26 cellular contexts compared by ENCODE assay signal in genomic region chr3:57743511-57743910, GRCh38. TPM values are rescaled to one million over a fixed set of nuclear protein-coding genes. Genes with fewer than 3 reads are reported as not detected.
DNase-seq lines count a peak whose midpoint lies in the region; ATAC-seq, FAIRE-seq and TF ChIP-seq lines count a peak whose summit lies in the region.
"Had no signal": no experiment of that assay in that cellular context is flagged by ENCODE, and none has a peak within 500 bp of the region (broad histone marks: within the 10 kb centered on the region; RNA-seq: fewer than 3 reads in every experiment).

No MANE protein-coding gene starts in this region.

- no peaks in the 10 kb centered on the region for H4K20me1 ChIP-seq in HepG2 (ENCODE audit: insufficient read depth, low read length)
- no peaks in the 10 kb centered on the region for H4K20me1 ChIP-seq in fibroblast of lung (ENCODE audit: control insufficient read depth, extremely low read depth, insufficient read depth, low read length)
- H4K20me1 ChIP-seq: BLaER1 had no signal

- H3K79me2 ChIP-seq in HepG2 (ENCODE audit: insufficient read depth, low read length) (no peaks in the 10 kb centered on the region), fibroblast of lung (ENCODE audit: control insufficient read depth, insufficient read depth, low read length) (no peaks in the 10 kb centered on the region)

- H3K4me2 ChIP-seq in HepG2 (ENCODE audit: low read depth, low read length) (no peak overlapping the region), fibroblast of lung (ENCODE audit: extremely low read depth, insufficient read depth, low read length) (no peak overlapping the region)
- H3K4me2 ChIP-seq: BLaER1 had no signal

- H3K4me1 ChIP-seq in HepG2 (ENCODE audit: insufficient read depth, low read length) (peaks cover 18% of the 10 kb centered on the region), right lobe of liver (peaks cover 0 to 9% (median 3%) of the 10 kb centered on the region in 4 donors), fibroblast of lung (ENCODE audit: control insufficient read depth, extremely low read depth, insufficient read depth, low read length) (no peaks in the 10 kb centered on the region)
- H3K4me1 ChIP-seq: HAP-1, Peyer's patch, SJSA1 had no signal

- TF ChIP-seq CTCF in HepG2 (CRISPR knock-in tag; IDR thresholded peaks at IDR 0.05) (no peak), right lobe of liver (IDR thresholded peaks at IDR 0.05) (no peak), fibroblast of lung (conservative IDR thresholded peaks at IDR 0.05 in 1 of 2, IDR thresholded peaks at IDR 0.05 in 1 of 2; ENCODE audit: low read depth in 1 of 2, low read length in 2 of 2) (no peak), GM20000 (IDR thresholded peaks at IDR 0.05; ENCODE audit: extremely low read depth, missing control alignments) (no peak)

- TF ChIP-seq POLR2A in HepG2 (IDR thresholded peaks at IDR 0.05; ENCODE audit: insufficient read depth in 1 of 2, low read depth in 2 of 2, low read length in 2 of 2) (no peak), right lobe of liver (IDR thresholded peaks at IDR 0.05) (no peak)

- TF ChIP-seq EP300 in HepG2 (IDR thresholded peaks at IDR 0.05; ENCODE audit: low read depth in 2 of 2, low read length in 2 of 2) (no peak), HepG2 (CRISPR knock-in tag; IDR thresholded peaks at IDR 0.05; ENCODE audit: borderline replicate concordance) (no peak)

- intact Hi-C loops in HepG2 (cut with micrococcal nuclease; ENCODE audit: unreplicated experiment) = no loop called here
- intact Hi-C loops in right lobe of liver (cut with DNase I) = no loop called here
- intact Hi-C loops in head of caudate nucleus (cut with DNase I) = no loop called here

- ATAC-seq in HepG2 (no peak), right lobe of liver (no peak), GM19397 (IDR thresholded peaks at IDR 0.05; ENCODE audit: unreplicated experiment) (no peak), HG03108 (IDR thresholded peaks at IDR 0.05; ENCODE audit: unreplicated experiment) (no peak)

- H2AFZ ChIP-seq in HepG2 (ENCODE audit: low read length) (no peak overlapping the region), fibroblast of lung (ENCODE audit: low read length) (no peak overlapping the region)

- 43% methylated on average over 1 of the region's 1 CpG for WGBS in HepG2 (ENCODE audit: low lambda C conversion rate)
- 33% methylated on average over 1 of the region's 1 CpG for WGBS in right lobe of liver (ENCODE audit: insufficient coverage, low coverage, low lambda C conversion rate, missing lambda C conversion rate)

- BruUV-seq in HepG2 (replicated peaks; lab: Mats Ljungman, UMichigan) = no TSS peak

- in situ Hi-C loops in HepG2 (cut with HindIII; ENCODE audit: extremely low pct_ligation_motif_present, low pct_unique_long_range_greater_than_20kb) = no loop called here

- FAIRE-seq in HepG2 (lab: Jason Lieb, UNC) = no peak
- FAIRE-seq: G401.6 had no signal

- DNase-seq in HepG2 (ENCODE audit: low spot score) = no peak
- DNase-seq in right lobe of liver = no peak
- peak; percentile 43 for DNase-seq in RKO (ENCODE audit: low spot score)
- peak; percentile 8 to 20 for DNase-seq in fibroblast of lung (ENCODE audit: low read depth in 2 of 2)
- no peak for DNase-seq in head of caudate nucleus
- DNase-seq in GM20000 (ENCODE audit: low spot score) = no peak
- DNase-seq: 8988T; CD4-positive, CD25-positive, alpha-beta regulatory T cell; DMS153; DND-41; GOT3; KBM-7; MV-4-11; NCI-H1105; NCI-H146; NCI-H2029; NCI-H446; NCI-H526; Peyer's patch; T-helper 1 cell had no signal

- H3K9ac ChIP-seq in HepG2 (ENCODE audit: insufficient read depth, low read depth, low read length) (no peak overlapping the region), fibroblast of lung (ENCODE audit: insufficient read depth, low read length) (no peak overlapping the region)
- H3K9ac ChIP-seq: BLaER1 had no signal

- no peaks in the 10 kb centered on the region for H3K36me3 ChIP-seq in HepG2 (replicated peaks in 1 of 2; ENCODE audit: control insufficient read depth in 1 of 2, insufficient read depth in 2 of 2, low read length in 2 of 2)
- no peaks in the 10 kb centered on the region for H3K36me3 ChIP-seq in right lobe of liver
- no peaks in the 10 kb centered on the region for H3K36me3 ChIP-seq in fibroblast of lung (ENCODE audit: control insufficient read depth, insufficient read depth, low read length)
- H3K36me3 ChIP-seq: BLaER1, HAP-1, Peyer's patch, SJSA1 had no signal

- POLR2A ChIA-PET in HepG2 (lab: Yijun Ruan, JAX) = no interaction called here

- H3K27ac ChIP-seq in HepG2 (ENCODE audit: extremely low read length, insufficient read depth, low read length) (no peak overlapping the region), right lobe of liver (no peak overlapping the region), fibroblast of lung (ENCODE audit: insufficient read depth, low read length) (no peak overlapping the region)
- H3K27ac ChIP-seq: BLaER1, Peyer's patch, SJSA1 had no signal

- CTCF ChIA-PET in HepG2 (lab: Yijun Ruan, JAX; ENCODE audit: low intra/inter-chr PET ratio, low total read pairs) = no interaction called here

- H3K27me3 ChIP-seq in HepG2 (ENCODE audit: control insufficient read depth in 1 of 2, insufficient read depth in 2 of 2, low read length in 2 of 2) = no peaks in the 10 kb centered on the region
- H3K27me3 ChIP-seq in right lobe of liver = no peaks in the 10 kb centered on the region
- no peaks in the 10 kb centered on the region for H3K27me3 ChIP-seq in fibroblast of lung (ENCODE audit: control insufficient read depth, insufficient read depth, low read length)
- H3K27me3 ChIP-seq: BLaER1, Peyer's patch, SJSA1 had no signal

- no peak for TF ChIP-seq RAD21 in HepG2 (CRISPR knock-in tag; IDR thresholded peaks at IDR 0.05)

- H3K9me3 ChIP-seq in HepG2 (ENCODE audit: low read length) = no peaks in the 10 kb centered on the region
- no peaks in the 10 kb centered on the region for H3K9me3 ChIP-seq in right lobe of liver
- H3K9me3 ChIP-seq in fibroblast of lung (ENCODE audit: control insufficient read depth, insufficient read depth, low read depth, low read length) = no peaks in the 10 kb centered on the region
- H3K9me3 ChIP-seq: BLaER1, HAP-1, Peyer's patch, SJSA1 had no signal

- H3K4me3 ChIP-seq in HepG2 (replicated peaks in 1 of 3; ENCODE audit: insufficient read depth in 1 of 3, low read depth in 2 of 3, low read length in 3 of 3) (no peak overlapping the region), right lobe of liver (no peak overlapping the region), fibroblast of lung (replicated peaks in 1 of 4; ENCODE audit: control extremely low read depth in 1 of 4, insufficient read depth in 1 of 4, low read depth in 3 of 4, low read length in 4 of 4) (no peak overlapping the region)
- H3K4me3 ChIP-seq: BLaER1, HAP-1, Peyer's patch, SJSA1 had no signal

RNA-seq across cellular contexts. Expression of gene SLMAP, which starts 12.6 kb away (rescaled TPM):
- total RNA-seq in HepG2 (2016; rRNA removed; fragmentation: Illumina TruSeq; extraction: Trizol) = 48.3 and 61.3 TPM in 2 replicates
- 16.5 and 17.6 TPM in 2 replicates for total RNA-seq in HepG2 (2016; cell fraction: cytosol; rRNA removed; fragmentation: Illumina TruSeq; extraction: Trizol; ENCODE audit: low read depth)
- total RNA-seq in HepG2 (2016; cell fraction: insoluble cytoplasmic fraction; rRNA removed; fragmentation: Illumina TruSeq; extraction: Trizol) = 50.5 and 56.8 TPM in 2 replicates
- total RNA-seq in HepG2 (2016; cell fraction: membrane; rRNA removed; fragmentation: Illumina TruSeq; extraction: Trizol) = 26.6 and 29.2 TPM in 2 replicates
- total RNA-seq in HepG2 (2016; cell fraction: nucleus; rRNA removed; fragmentation: Illumina TruSeq; extraction: Trizol) = 55.6 and 65.7 TPM in 2 replicates
- 23.2 and 24.0 TPM in 2 replicates for polyA plus RNA-seq in HepG2 (2011; rRNA removed)
- 10.0 and 15.1 TPM in 2 replicates for polyA plus RNA-seq in HepG2 (2011; cell fraction: cytosol; rRNA removed)
- polyA plus RNA-seq in HepG2 (2011; cell fraction: nucleus; rRNA removed) = 21.3 and 27.5 TPM in 2 replicates
- 21.8 and 25.6 TPM in 2 replicates for polyA plus RNA-seq in HepG2 (2012)
- 1.7 and 2.2 TPM in 2 replicates for polyA plus RNA-seq in HepG2 (2016; cell fraction: cytosol; fragmentation: Illumina TruSeq; extraction: Trizol; ENCODE audit: low read depth)
- polyA plus RNA-seq in HepG2 (2016; cell fraction: insoluble cytoplasmic fraction; fragmentation: Illumina TruSeq; extraction: Trizol; ENCODE audit: low read depth) = 40.5 and 40.7 TPM in 2 replicates
- 10.4 and 10.5 TPM in 2 replicates for polyA plus RNA-seq in HepG2 (2016; cell fraction: membrane; fragmentation: Illumina TruSeq; extraction: Trizol; ENCODE audit: low read depth)
- 44.5 and 45.1 TPM in 2 replicates for polyA plus RNA-seq in HepG2 (2016; cell fraction: nucleus; fragmentation: Illumina TruSeq; extraction: Trizol; ENCODE audit: insufficient read depth, low read depth)
- 90.9 and 106 TPM in 2 replicates for polyA minus RNA-seq in HepG2 (2011; rRNA and poly(A)+ RNA removed; ENCODE audit: low replicate concordance)
- polyA minus RNA-seq in HepG2 (2011; cell fraction: cytosol; rRNA and poly(A)+ RNA removed) = 36.1 and 37.0 TPM in 2 replicates
- 122 and 124 TPM in 2 replicates for polyA minus RNA-seq in HepG2 (2011; cell fraction: nucleus; rRNA and poly(A)+ RNA removed)
- total RNA-seq in right lobe of liver = 10 to 100 TPM; 21.1 to 34.9 (median 25.1) TPM
- 43.1 and 55.5 TPM in 2 replicates for total RNA-seq in fibroblast of lung
- 31.1 and 35.3 TPM in 2 replicates for polyA plus RNA-seq in fibroblast of lung
- 20.9 and 24.8 TPM in 2 replicates for polyA plus RNA-seq in fibroblast of lung (2012)
- 33.6 and 74.1 TPM in 2 replicates for polyA minus RNA-seq in fibroblast of lung (ENCODE audit: low replicate concordance)

RNA-seq across cellular contexts. Expression of gene DENND6A, which starts 50.6 kb away (rescaled TPM):
- total RNA-seq in HepG2 (2016; rRNA removed; fragmentation: Illumina TruSeq; extraction: Trizol) = 9.4 and 12.8 TPM in 2 replicates
- total RNA-seq in HepG2 (2016; cell fraction: cytosol; rRNA removed; fragmentation: Illumina TruSeq; extraction: Trizol; ENCODE audit: low read depth) = 8.3 and 10.2 TPM in 2 replicates
- total RNA-seq in HepG2 (2016; cell fraction: insoluble cytoplasmic fraction; rRNA removed; fragmentation: Illumina TruSeq; extraction: Trizol) = 9.9 and 12.4 TPM in 2 replicates
- 4.6 and 5.3 TPM in 2 replicates for total RNA-seq in HepG2 (2016; cell fraction: membrane; rRNA removed; fragmentation: Illumina TruSeq; extraction: Trizol)
- 10.8 and 12.4 TPM in 2 replicates for total RNA-seq in HepG2 (2016; cell fraction: nucleus; rRNA removed; fragmentation: Illumina TruSeq; extraction: Trizol)
- 9.7 and 11.1 TPM in 2 replicates for polyA plus RNA-seq in HepG2 (2011; rRNA removed)
- polyA plus RNA-seq in HepG2 (2011; cell fraction: cytosol; rRNA removed) = 4.4 and 9.0 TPM in 2 replicates
- polyA plus RNA-seq in HepG2 (2011; cell fraction: nucleus; rRNA removed) = 5.5 and 8.4 TPM in 2 replicates
- 8.3 and 9.7 TPM in 2 replicates for polyA plus RNA-seq in HepG2 (2012)
- 0.28 and 0.61 TPM in 2 replicates for polyA plus RNA-seq in HepG2 (2016; cell fraction: cytosol; fragmentation: Illumina TruSeq; extraction: Trizol; ENCODE audit: low read depth)
- 7.7 and 8.2 TPM in 2 replicates for polyA plus RNA-seq in HepG2 (2016; cell fraction: insoluble cytoplasmic fraction; fragmentation: Illumina TruSeq; extraction: Trizol; ENCODE audit: low read depth)
- 1.7 and 1.9 TPM in 2 replicates for polyA plus RNA-seq in HepG2 (2016; cell fraction: membrane; fragmentation: Illumina TruSeq; extraction: Trizol; ENCODE audit: low read depth)
- 14.9 and 16.0 TPM in 2 replicates for polyA plus RNA-seq in HepG2 (2016; cell fraction: nucleus; fragmentation: Illumina TruSeq; extraction: Trizol; ENCODE audit: insufficient read depth, low read depth)
- 5.4 and 22.0 TPM in 2 replicates for polyA minus RNA-seq in HepG2 (2011; rRNA and poly(A)+ RNA removed; ENCODE audit: low replicate concordance)
- polyA minus RNA-seq in HepG2 (2011; cell fraction: cytosol; rRNA and poly(A)+ RNA removed) = 8.2 and 11.8 TPM in 2 replicates
- 14.3 and 18.4 TPM in 2 replicates for polyA minus RNA-seq in HepG2 (2011; cell fraction: nucleus; rRNA and poly(A)+ RNA removed)
- total RNA-seq in right lobe of liver = 10 to 100 TPM in 2 of 6 experiments, 1 to 10 TPM in 4; 5.5 to 11.0 (median 9.2) TPM
- total RNA-seq in fibroblast of lung = 13.4 and 14.1 TPM in 2 replicates
- 11.2 and 11.4 TPM in 2 replicates for polyA plus RNA-seq in fibroblast of lung
- polyA plus RNA-seq in fibroblast of lung (2012) = 7.1 and 7.8 TPM in 2 replicates
- 3.3 and 5.9 TPM in 2 replicates for polyA minus RNA-seq in fibroblast of lung (ENCODE audit: low replicate concordance)

Comparison
In these comparisons a context has a peak if more than half of its experiments do, and no peak if none do; other contexts are left out.
1. DNase-seq: peak in RKO (single experiment) and fibroblast of lung (2 of 2); none in HepG2 (single experiment), right lobe of liver (0 of 3), head of caudate nucleus (0 of 42) and GM20000 (single experiment).